ENCODE assay signal across 11 cellular contexts in the genomic region with DNA sequence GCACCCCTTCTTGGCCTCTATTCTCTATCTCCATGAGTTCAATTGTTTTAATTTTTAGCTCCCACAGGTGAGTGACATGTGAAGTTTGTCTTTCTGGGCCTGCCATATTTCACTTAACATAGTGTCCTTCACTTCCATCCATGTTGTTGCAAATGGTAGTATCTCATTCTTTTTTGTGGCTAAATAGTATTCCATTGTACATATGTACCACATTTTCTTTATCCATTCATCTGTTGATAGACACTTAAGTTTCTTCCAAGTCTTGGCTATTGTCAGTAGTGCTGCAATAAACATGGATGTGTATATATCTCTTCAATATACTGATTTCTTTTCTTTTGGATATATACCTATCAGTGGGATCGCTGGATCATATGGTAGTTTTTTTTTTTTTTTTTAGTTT.
"Had no signal": no experiment of that assay in that cellular context is flagged by ENCODE, and none has a peak within 500 bp of the region (broad histone marks: within the 10 kb centered on the region; RNA-seq: fewer than 3 reads in every experiment).

No MANE protein-coding gene starts in this region.

- H3K4me2 ChIP-seq: GM23338 had no signal

- DNase-seq: GM23248, GOT3, H7, H9, HCEC 1CT, HFFc6 had no signal

- H3K4me1 Mint-ChIP-seq: GM23338, H9 had no signal

- ATAC-seq: GM23338, HCT116 had no signal

- H3K27ac Mint-ChIP-seq: GM23338, H9, HFFc6 had no signal

- H3K27ac ChIP-seq: GM23248 had no signal

- H3K4me3 ChIP-seq: GM23248, GM23338, HAP-1 had no signal

- FAIRE-seq: H1, H54 had no signal

- H2AFZ ChIP-seq: GM23248, GM23338 had no signal

- H3K4me3 Mint-ChIP-seq: GM23338, H9, HFFc6 had no signal

- H3K9me3 ChIP-seq: HAP-1 had no signal

- H3K9ac ChIP-seq: GM23248 had no signal

- H3K9me3 Mint-ChIP-seq: GM23338, H9, HFFc6 had no signal
